In the genomic region with DNA sequence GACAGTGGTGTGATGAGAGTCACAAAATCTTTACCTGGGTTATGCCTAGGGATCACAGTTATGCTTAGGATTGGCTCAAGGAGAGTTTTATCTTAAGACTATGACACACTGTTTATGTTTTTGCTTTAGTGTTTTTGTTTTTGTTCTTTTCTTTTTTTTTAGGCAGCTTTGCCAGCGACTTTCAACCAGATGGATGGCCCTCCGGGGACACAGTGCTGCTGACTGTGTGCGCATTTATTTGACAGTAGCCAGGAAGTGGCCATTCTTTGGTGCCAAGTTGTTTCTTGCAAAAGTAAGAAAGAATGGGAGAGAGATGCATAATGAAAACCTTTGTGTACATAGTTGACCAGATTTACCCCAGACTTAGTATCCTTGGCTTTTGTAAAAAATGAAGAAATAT, we compare ENCODE assay signal across 2 cellular contexts.
TF ChIP-seq lines count a peak whose summit lies in the region.

No MANE protein-coding gene starts in this region.

TF ChIP-seq in K562, 482 proteins besides CTCF, POLR2A, EP300 and RAD21:
- no peak for TF ChIP-seq CBFA2T2 (conservative IDR thresholded peaks at IDR 0.05)
- TF ChIP-seq JUND (IDR thresholded peaks at IDR 0.05; ENCODE audit: borderline replicate concordance, low read depth, low read length) = no peak
- TF ChIP-seq JUND (tag; IDR thresholded peaks at IDR 0.05; ENCODE audit: borderline replicate concordance, low read depth, low read length) = no peak
- no peak for TF ChIP-seq MAFF (IDR thresholded peaks at IDR 0.05; ENCODE audit: low read length)
- no peak for TF ChIP-seq SNIP1 (IDR thresholded peaks at IDR 0.05; ENCODE audit: low read depth)
- no peak for TF ChIP-seq BCOR (IDR thresholded peaks at IDR 0.05)
- TF ChIP-seq, protein P1, sequence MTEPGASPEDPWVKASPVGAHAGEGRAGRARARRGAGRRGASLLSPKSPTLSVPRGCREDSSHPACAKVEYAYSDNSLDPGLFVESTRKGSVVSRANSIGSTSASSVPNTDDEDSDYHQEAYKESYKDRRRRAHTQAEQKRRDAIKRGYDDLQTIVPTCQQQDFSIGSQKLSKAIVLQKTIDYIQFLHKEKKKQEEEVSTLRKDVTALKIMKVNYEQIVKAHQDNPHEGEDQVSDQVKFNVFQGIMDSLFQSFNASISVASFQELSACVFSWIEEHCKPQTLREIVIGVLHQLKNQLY (CRISPR knock-in tag; conservative IDR thresholded peaks at IDR 0.05) = no peak
- TF ChIP-seq, protein P2, sequence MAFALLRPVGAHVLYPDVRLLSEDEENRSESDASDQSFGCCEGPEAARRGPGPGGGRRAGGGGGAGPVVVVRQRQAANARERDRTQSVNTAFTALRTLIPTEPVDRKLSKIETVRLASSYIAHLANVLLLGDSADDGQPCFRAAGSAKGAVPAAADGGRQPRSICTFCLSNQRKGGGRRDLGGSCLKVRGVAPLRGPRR (CRISPR knock-in tag; IDR thresholded peaks at IDR 0.05) = no peak
- TF ChIP-seq SIN3B (IDR thresholded peaks at IDR 0.05; ENCODE audit: low read depth) = no peak
- TF ChIP-seq IFI16 (CRISPR knock-in tag; IDR thresholded peaks at IDR 0.05) = no peak
- TF ChIP-seq, protein P3, sequence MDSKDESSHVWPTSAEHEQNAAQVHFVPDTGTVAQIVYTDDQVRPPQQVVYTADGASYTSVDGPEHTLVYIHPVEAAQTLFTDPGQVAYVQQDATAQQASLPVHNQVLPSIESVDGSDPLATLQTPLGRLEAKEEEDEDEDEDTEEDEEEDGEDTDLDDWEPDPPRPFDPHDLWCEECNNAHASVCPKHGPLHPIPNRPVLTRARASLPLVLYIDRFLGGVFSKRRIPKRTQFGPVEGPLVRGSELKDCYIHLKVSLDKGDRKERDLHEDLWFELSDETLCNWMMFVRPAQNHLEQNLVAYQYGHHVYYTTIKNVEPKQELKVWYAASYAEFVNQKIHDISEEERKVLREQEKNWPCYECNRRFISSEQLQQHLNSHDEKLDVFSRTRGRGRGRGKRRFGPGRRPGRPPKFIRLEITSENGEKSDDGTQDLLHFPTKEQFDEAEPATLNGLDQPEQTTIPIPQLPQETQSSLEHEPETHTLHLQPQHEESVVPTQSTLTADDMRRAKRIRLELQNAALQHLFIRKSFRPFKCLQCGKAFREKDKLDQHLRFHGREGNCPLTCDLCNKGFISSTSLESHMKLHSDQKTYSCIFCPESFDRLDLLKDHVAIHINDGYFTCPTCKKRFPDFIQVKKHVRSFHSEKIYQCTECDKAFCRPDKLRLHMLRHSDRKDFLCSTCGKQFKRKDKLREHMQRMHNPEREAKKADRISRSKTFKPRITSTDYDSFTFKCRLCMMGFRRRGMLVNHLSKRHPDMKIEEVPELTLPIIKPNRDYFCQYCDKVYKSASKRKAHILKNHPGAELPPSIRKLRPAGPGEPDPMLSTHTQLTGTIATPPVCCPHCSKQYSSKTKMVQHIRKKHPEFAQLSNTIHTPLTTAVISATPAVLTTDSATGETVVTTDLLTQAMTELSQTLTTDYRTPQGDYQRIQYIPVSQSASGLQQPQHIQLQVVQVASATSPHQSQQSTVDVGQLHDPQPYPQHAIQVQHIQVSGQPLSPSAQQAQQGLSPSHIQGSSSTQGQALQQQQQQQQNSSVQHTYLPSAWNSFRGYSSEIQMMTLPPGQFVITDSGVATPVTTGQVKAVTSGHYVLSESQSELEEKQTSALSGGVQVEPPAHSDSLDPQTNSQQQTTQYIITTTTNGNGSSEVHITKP (IDR thresholded peaks at IDR 0.05; ENCODE audit: partially characterized antibody) = no peak

TF ChIP-seq in GM12891, 5 proteins besides CTCF, POLR2A, EP300 and RAD21:
- TF ChIP-seq SPI1 (IDR thresholded peaks at IDR 0.05; ENCODE audit: low read depth, low read length) (no peak), POLR2AphosphoS5 (IDR thresholded peaks at IDR 0.05; ENCODE audit: low read depth, low read length) (no peak), PAX5 (IDR thresholded peaks at IDR 0.05; ENCODE audit: insufficient read depth, low read length, severe bottlenecking) (no peak), TAF1 (IDR thresholded peaks at IDR 0.05; ENCODE audit: low read depth, low read length) (no peak), POU2F2 (IDR thresholded peaks at IDR 0.05; ENCODE audit: low read depth, low read length) (no peak)
